1 cellular context compared by ENCODE assay signal in the genomic region with DNA sequence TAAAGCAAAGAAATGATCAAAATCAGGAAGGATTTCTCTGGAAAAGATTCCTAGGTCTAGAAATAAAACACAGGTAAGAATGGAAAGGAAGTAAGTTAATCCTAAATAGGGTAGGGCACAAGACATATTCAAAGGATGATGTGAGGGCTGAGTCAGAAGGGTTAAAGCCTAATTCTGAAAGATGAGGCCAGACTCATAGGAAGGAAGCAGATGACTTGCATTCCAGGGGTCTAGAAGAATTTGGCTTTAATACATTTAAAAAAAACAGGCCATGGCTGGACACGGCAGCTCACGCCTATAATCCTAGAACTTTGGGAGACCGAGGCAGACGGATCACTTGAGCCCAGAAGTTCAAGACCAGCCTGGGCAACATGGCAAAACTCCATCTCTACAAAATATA.
TF ChIP-seq lines count a peak whose summit lies in the region.

No MANE protein-coding gene starts in this region.

TF ChIP-seq in endothelial cell of umbilical vein, 7 proteins besides CTCF, POLR2A, EP300 and RAD21 (continued from another document):
- TF ChIP-seq GATA2 (IDR thresholded peaks at IDR 0.05; ENCODE audit: insufficient read depth, insufficient read length, low read depth, low read length), result peak; percentile 5
- no peak for TF ChIP-seq EZH2 (IDR thresholded peaks at IDR 0.05; ENCODE audit: borderline replicate concordance, low read depth, low read length, severe bottlenecking)
